ENCODE assay signal across 30 cellular contexts in genomic region chr10:32661346-32661745, GRCh38.
"Had no signal": no experiment of that assay in that cellular context is flagged by ENCODE, and none has a peak within 500 bp of the region (broad histone marks: within the 10 kb centered on the region; RNA-seq: fewer than 3 reads in every experiment).

No MANE protein-coding gene starts in this region.

- H3K4me3 ChIP-seq: adrenal gland, ascending aorta, body of pancreas, breast epithelium, cardiac muscle cell had no signal

- H3K27ac ChIP-seq: adrenal gland, ascending aorta, body of pancreas, brain microvascular endothelial cell, breast epithelium, cardiac muscle cell had no signal

- H3K27me3 ChIP-seq: adrenal gland, ascending aorta, body of pancreas, brain microvascular endothelial cell, breast epithelium, cardiac muscle cell had no signal

- H3K36me3 ChIP-seq: adrenal gland, ascending aorta, brain microvascular endothelial cell, breast epithelium, cardiac muscle cell had no signal

- H3K9me3 ChIP-seq: adrenal gland had no signal

- H3K4me1 ChIP-seq: adrenal gland, ascending aorta, body of pancreas, breast epithelium had no signal

- DNase-seq: activated effector memory CD4-positive, alpha-beta T cell treated with anti-CD3 and anti-CD28 coated beads, Interleukin-2, amount 50 U/mL, for 16 hours; activated effector memory CD4-positive, alpha-beta T cell treated with Interleukin-2 at 50 U/mL for 16 hours; activated gamma-delta T cell; activated gamma-delta T cell treated with Interleukin-2 at 50 U/mL for 16 hours; activated naive CD4-positive, alpha-beta T cell; activated naive CD4-positive, alpha-beta T cell treated with anti-CD3 and anti-CD28 coated beads for 36 hours; activated naive CD4-positive, alpha-beta T cell treated with anti-CD3 and anti-CD28 coated beads, Interleukin-2, amount 10 ng/mL, durations not matched to agents 7 days and 5 days; activated naive CD4-positive, alpha-beta T cell treated with anti-CD3 and anti-CD28 coated beads, Interleukin-2, amount 50 U/mL, for 16 hours; activated naive CD4-positive, alpha-beta T cell treated with Interleukin-2 at 50 U/mL for 16 hours; activated naive CD8-positive, alpha-beta T cell treated with anti-CD3 and anti-CD28 coated beads for 36 hours; activated naive CD8-positive, alpha-beta T cell treated with anti-CD3 and anti-CD28 coated beads, Interleukin-2, amount 10 ng/mL, durations not matched to agents 7 days and 5 days; activated naive CD8-positive, alpha-beta T cell treated with anti-CD3 and anti-CD28 coated beads, Interleukin-2, amount 50 U/mL, for 24 hours; activated T-cell treated with anti-CD3 and anti-CD28 coated beads, Interleukin-2, amount 50 U/mL, for 1 hour; activated T-cell treated with anti-CD3 and anti-CD28 coated beads, Interleukin-2, amount 50 U/mL, for 24 hours; activated T-cell treated with anti-CD3 and anti-CD28 coated beads, Interleukin-2, amount 50 U/mL, for 4 hours; activated T-cell treated with anti-CD3 and anti-CD28 coated beads, Interleukin-2, amount 50 U/mL, for 48 hours; activated T-cell treated with anti-CD3 and anti-CD28 coated beads, Interleukin-2, amount 50 U/mL, for 72 hours; adrenal gland; amniotic stem cell; amygdala; anterior cingulate cortex; aorta; body of pancreas; brain microvascular endothelial cell; caudate nucleus; central memory CD4-positive, alpha-beta T cell; cerebellar nuclear complex had no signal
